ENCODE assay signal across 19 cellular contexts in genomic region chr10:88178758-88179157, GRCh38.
"Had no signal": no experiment of that assay in that cellular context is flagged by ENCODE, and none has a peak within 500 bp of the region (broad histone marks: within the 10 kb centered on the region; RNA-seq: fewer than 3 reads in every experiment).

No MANE protein-coding gene starts in this region.

- DNase-seq: activated B cell treated with CpG ODN at 0.5 μM for 24 hours; activated CD4-positive, alpha-beta memory T cell treated with anti-CD3 and anti-CD28 coated beads, Interleukin-2, amount 10 ng/mL, durations not matched to agents 7 days and 5 days; activated CD4-positive, alpha-beta T cell treated with anti-CD3 and anti-CD28 coated beads for 48 hours; activated naive CD4-positive, alpha-beta T cell treated with anti-CD3 and anti-CD28 coated beads for 36 hours; activated T-cell treated with anti-CD3 and anti-CD28 coated beads, Interleukin-2, amount 50 U/mL, for 4 hours; body of pancreas; caudate nucleus; effector memory CD8-positive, alpha-beta T cell; esophagus squamous epithelium; heart right ventricle; kidney glomerular epithelial cell; left ventricle myocardium superior; occipital lobe; posterior cingulate gyrus; stimulated activated CD4-positive, alpha-beta T cell treated with anti-CD3 and anti-CD28 coated beads, Interleukin-12 subunit alpha, Interleukin-12 subunit beta, amount 100 ng/mL, for 4 hours; stimulated activated CD4-positive, alpha-beta T cell treated with anti-CD3 and anti-CD28 coated beads, Interleukin-1b, Interleukin-23, amount 100 ng/mL, for 48 hours; stimulated activated CD8-positive, alpha-beta memory T cell treated with anti-CD3 and anti-CD28 coated beads, Interleukin-4, amount 100 ng/mL, for 48 hours; stimulated activated naive CD4-positive, alpha-beta T cell treated with Interleukin-2 at 50 U/mL for 16 hours; thyroid gland had no signal

- H3K27me3 ChIP-seq: body of pancreas, esophagus squamous epithelium, heart right ventricle, thyroid gland had no signal

- H3K27ac ChIP-seq: body of pancreas, esophagus squamous epithelium, heart right ventricle, thyroid gland had no signal

- H3K4me3 ChIP-seq: body of pancreas, esophagus squamous epithelium, heart right ventricle, thyroid gland had no signal

- H3K4me1 ChIP-seq: body of pancreas, esophagus squamous epithelium, heart right ventricle had no signal

- ATAC-seq: activated T-cell treated with anti-CD3 and anti-CD28 coated beads, Interleukin-2, amount 50 U/mL, for 4 hours; body of pancreas; effector memory CD8-positive, alpha-beta T cell; heart right ventricle; left ventricle myocardium superior had no signal

- H3K36me3 ChIP-seq: esophagus squamous epithelium, heart right ventricle, thyroid gland had no signal

- H3K9me3 ChIP-seq: body of pancreas, thyroid gland had no signal
